In the genomic region with DNA sequence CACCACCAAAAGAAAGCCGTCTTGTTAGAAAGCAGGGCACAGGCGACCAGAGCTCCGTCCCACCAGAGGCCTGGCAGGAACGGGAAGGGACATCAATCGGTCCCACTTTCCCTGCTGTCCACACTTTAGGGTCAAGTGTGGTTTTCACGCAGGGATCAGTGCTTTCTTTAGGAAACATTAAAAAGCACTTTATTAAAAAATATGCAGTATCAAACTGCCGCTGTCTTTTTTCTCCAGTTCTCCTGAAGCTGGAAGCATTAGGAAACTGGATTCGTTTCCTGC, we compare ENCODE assay signal across 8 cellular contexts. TPM values are rescaled to one million over a fixed set of nuclear protein-coding genes. Genes with fewer than 3 reads are reported as not detected.
DNase-seq lines count a peak whose midpoint lies in the region; ATAC-seq, FAIRE-seq and TF ChIP-seq lines count a peak whose summit lies in the region.

No MANE protein-coding gene starts in this region.

- DNase-seq in GM19239 (ENCODE audit: insufficient read length, low spot score) (no peak), hepatocyte (ENCODE audit: low spot score) (no peak), skeletal muscle cell (ENCODE audit: low read depth) (no peak), NCI-H2227 (lab: John Stamatoyannopoulos, UW; ENCODE audit: unreplicated experiment) (no peak)
- DNase-seq in activated CD4-positive, alpha-beta memory T cell treated with anti-CD3 and anti-CD28 coated beads, Interleukin-2, amount 10 ng/mL, durations not matched to agents 7 days and 5 days = no peak

- H3K36me3 ChIP-seq in hepatocyte (replicated peaks; ENCODE audit: insufficient read depth, low read depth) = no peaks in the 10 kb centered on the region

- no peaks in the 10 kb centered on the region for H3K9me2 ChIP-seq in hepatocyte (replicated peaks; ENCODE audit: insufficient read depth)

- H3K4me3 Mint-ChIP-seq in activated CD4-positive, alpha-beta memory T cell treated with anti-CD3 and anti-CD28 coated beads, Interleukin-2, amount 10 ng/mL, durations not matched to agents 7 days and 5 days = peak overlapping the region; percentile 79

- H3K27ac ChIP-seq in hepatocyte = peak overlapping the region; percentile 94

- peaks cover 45% of the 10 kb centered on the region for H3K4me1 Mint-ChIP-seq in activated CD4-positive, alpha-beta memory T cell treated with anti-CD3 and anti-CD28 coated beads, Interleukin-2, amount 10 ng/mL, durations not matched to agents 7 days and 5 days

- H3K4me1 ChIP-seq in hepatocyte (ENCODE audit: insufficient read depth) = no peaks in the 10 kb centered on the region

- peak overlapping the region; percentile 73 for H3K4me3 ChIP-seq in hepatocyte
- peak overlapping the region; percentile 17 for H3K4me3 ChIP-seq in skeletal muscle cell (ENCODE audit: low read depth, low read length)

- CTCF ChIA-PET in activated CD4-positive, alpha-beta memory T cell treated with anti-CD3 and anti-CD28 coated beads, Interleukin-2, amount 10 ng/mL, durations not matched to agents 7 days and 5 days (lab: Charles Lee) = interaction anchor here (3.3 to 5.3 kb wide), 4 partner anchors 13 to 205 kb away, joined by 8 to 37 read pairs (median 26); no protein-coding TSS in a partner anchor

- peaks cover 10% of the 10 kb centered on the region for H3K36me3 Mint-ChIP-seq in activated CD4-positive, alpha-beta memory T cell treated with anti-CD3 and anti-CD28 coated beads, Interleukin-2, amount 10 ng/mL, durations not matched to agents 7 days and 5 days (ENCODE audit: low read depth)

- 23% methylated on average over 8 of the region's 8 CpGs for WGBS in hepatocyte (ENCODE audit: low lambda C conversion rate, missing lambda C conversion rate)

- peaks cover 27% of the 10 kb centered on the region for H3K79me2 ChIP-seq in hepatocyte

- H3K27me3 ChIP-seq in hepatocyte = no peaks in the 10 kb centered on the region

- peak overlapping the region; percentile 94 for H3K4me2 ChIP-seq in hepatocyte

- H3K9me3 Mint-ChIP-seq in activated CD4-positive, alpha-beta memory T cell treated with anti-CD3 and anti-CD28 coated beads, Interleukin-2, amount 10 ng/mL, durations not matched to agents 7 days and 5 days = peaks cover 3% of the 10 kb centered on the region

- peaks cover 2% of the 10 kb centered on the region for H3K27me3 Mint-ChIP-seq in activated CD4-positive, alpha-beta memory T cell treated with anti-CD3 and anti-CD28 coated beads, Interleukin-2, amount 10 ng/mL, durations not matched to agents 7 days and 5 days

- no peaks in the 10 kb centered on the region for H4K20me1 ChIP-seq in hepatocyte (ENCODE audit: insufficient read depth, poor library complexity, severe bottlenecking)

- peak overlapping the region; percentile 90 for H2AFZ ChIP-seq in hepatocyte

- no peak overlapping the region for H3K27ac Mint-ChIP-seq in activated CD4-positive, alpha-beta memory T cell treated with anti-CD3 and anti-CD28 coated beads, Interleukin-2, amount 10 ng/mL, durations not matched to agents 7 days and 5 days

- no peak for ATAC-seq in HG03039 (IDR thresholded peaks at IDR 0.05; ENCODE audit: unreplicated experiment)
- ATAC-seq in HG02970 (IDR thresholded peaks at IDR 0.05; ENCODE audit: low FRiP score, unreplicated experiment) = no peak
- no peak for ATAC-seq in GM18517 (IDR thresholded peaks at IDR 0.05; ENCODE audit: unreplicated experiment)

- peak; percentile 67 for FAIRE-seq in GM19239 (lab: Jason Lieb, UNC)

- TF ChIP-seq CTCF in hepatocyte (IDR thresholded peaks at IDR 0.05; ENCODE audit: poor library complexity) = no peak

- POLR2A ChIA-PET in activated CD4-positive, alpha-beta memory T cell treated with anti-CD3 and anti-CD28 coated beads, Interleukin-2, amount 10 ng/mL, durations not matched to agents 7 days and 5 days (lab: Charles Lee) = interaction anchor here (0.8 to 2.0 kb wide), 5 partner anchors 17 to 230 kb away, joined by 3 to 5 read pairs (median 4); no protein-coding TSS in a partner anchor

- no peaks in the 10 kb centered on the region for H3K9me3 ChIP-seq in hepatocyte (ENCODE audit: low read depth)

RNA-seq across cellular contexts. Expression of a gene that starts 0.4 kb away (rescaled TPM):
- 1 to 10 TPM; 6.0 to 6.1 TPM for total RNA-seq in activated CD4-positive, alpha-beta memory T cell treated with anti-CD3 and anti-CD28 coated beads, Interleukin-2, amount 10 ng/mL, durations not matched to agents 7 days and 5 days
- 5.8 and 6.4 TPM in 2 replicates for total RNA-seq in hepatocyte
- polyA plus RNA-seq in hepatocyte = 3.6 and 7.5 TPM in 2 replicates

RNA-seq across cellular contexts. Expression of a gene that starts 43.7 kb away (rescaled TPM):
- not detected for total RNA-seq in activated CD4-positive, alpha-beta memory T cell treated with anti-CD3 and anti-CD28 coated beads, Interleukin-2, amount 10 ng/mL, durations not matched to agents 7 days and 5 days
- total RNA-seq in hepatocyte = 4.7 and 6.1 TPM in 2 replicates
- polyA plus RNA-seq in hepatocyte = 3.5 and 8.2 TPM in 2 replicates
